19 cellular contexts compared by ENCODE assay signal in the genomic region with DNA sequence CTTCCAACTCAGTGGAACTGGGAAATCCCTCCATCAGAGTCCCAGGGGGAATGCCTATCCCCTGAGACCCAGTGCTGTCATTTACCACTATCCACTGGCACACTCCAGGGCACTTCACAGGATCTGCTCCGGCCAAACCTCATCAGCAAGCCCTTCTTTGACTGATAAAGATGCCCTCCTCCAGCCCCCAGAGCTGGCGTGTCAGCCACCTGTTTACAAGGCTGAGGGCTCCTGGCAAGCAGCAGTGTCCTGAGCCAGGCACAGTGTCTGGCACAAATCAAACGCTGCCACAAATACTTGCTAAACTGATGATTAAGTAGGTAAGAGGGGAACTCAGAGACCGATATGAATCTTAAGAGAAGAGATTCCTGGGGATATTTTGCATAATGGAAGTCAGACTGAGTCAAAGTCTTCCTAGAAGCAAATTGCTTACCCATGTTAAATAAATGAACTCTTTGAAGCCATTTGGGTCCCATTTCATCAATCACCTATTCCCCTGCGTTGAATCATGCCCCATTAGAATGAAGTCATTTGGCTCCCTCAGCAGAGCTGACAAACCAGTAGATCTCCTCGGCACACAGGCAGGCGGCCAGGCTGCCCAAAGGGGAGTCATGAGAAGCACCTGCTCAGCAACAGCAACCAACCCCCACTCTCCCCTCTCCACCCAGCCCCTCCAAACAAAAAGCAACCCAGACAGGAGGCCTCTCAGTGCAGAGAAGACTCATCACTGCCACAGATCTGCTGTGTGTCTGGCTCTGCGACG.
DNase-seq lines count a peak whose midpoint lies in the region; ATAC-seq lines count a peak whose summit lies in the region.
"Had no signal": no experiment of that assay in that cellular context is flagged by ENCODE, and none has a peak within 500 bp of the region (broad histone marks: within the 10 kb centered on the region; RNA-seq: fewer than 3 reads in every experiment).

No MANE protein-coding gene starts in this region.

- no peaks in the 10 kb centered on the region for H3K9me3 Mint-ChIP-seq in activated naive CD4-positive, alpha-beta T cell treated with anti-CD3 and anti-CD28 coated beads, Interleukin-2, amount 50 U/mL, for 72 hours
- H3K9me3 Mint-ChIP-seq: activated naive CD8-positive, alpha-beta T cell treated with anti-CD3 and anti-CD28 coated beads, Interleukin-2, amount 10 ng/mL, durations not matched to agents 7 days and 5 days; T-helper 2 cell treated with Interferon-gamma antibody and Interleukin-4, amounts not matched to agents 5 μg/mL and 100 μg/mL, for 36 hours had no signal

- no peak for DNase-seq in activated naive CD4-positive, alpha-beta T cell treated with anti-CD3 and anti-CD28 coated beads, Interleukin-2, amount 50 U/mL, for 72 hours (ENCODE audit: low spot score in 2 of 2)
- no peak for DNase-seq in activated naive CD4-positive, alpha-beta T cell (lab: John Stamatoyannopoulos, UW)
- DNase-seq in cerebellar cortex (ENCODE audit: low spot score) (peak; percentile 52), right cardiac atrium (peak in 1 of 3 donors; percentile 23), substantia nigra (lab: John Stamatoyannopoulos, UW) (peak in 4 of 49 donors; percentile 5 to 15 (median 6)), cortex of kidney (lab: John Stamatoyannopoulos, UW) (no peak)
- DNase-seq in stimulated activated CD4-positive, alpha-beta T cell treated with anti-CD3 and anti-CD28 coated beads, Interleukin-15, amount 100 ng/mL, for 24 hours, result no peak
- DNase-seq: activated CD8-positive, alpha-beta memory T cell treated with anti-CD3 and anti-CD28 coated beads, Interleukin-2, amount 50 U/mL, for 4 hours; activated naive CD8-positive, alpha-beta T cell treated with anti-CD3 and anti-CD28 coated beads, Interleukin-2, amount 10 ng/mL, durations not matched to agents 7 days and 5 days; central memory CD4-positive, alpha-beta T cell; EL; occipital lobe; SHP77 treated with DMSO at 0.1 percent for 48 hours; spleen; stimulated activated naive CD8-positive, alpha-beta T cell treated with anti-CD3 and anti-CD28 coated beads, Interleukin-15, Interleukin-2, amounts not matched to agents 100 U/mL and 50 U/mL, for 24 hours had no signal

- no peak overlapping the region for H3K4me3 ChIP-seq in right cardiac atrium (ENCODE audit: low read length)
- H3K4me3 ChIP-seq: GM12878, spleen, vagina had no signal

- no peaks in the 10 kb centered on the region for H3K27me3 ChIP-seq in right cardiac atrium (ENCODE audit: control insufficient read depth, insufficient read depth)
- H3K27me3 ChIP-seq: spleen, vagina had no signal

- peaks cover 4% of the 10 kb centered on the region for H3K4me1 ChIP-seq in right cardiac atrium (ENCODE audit: control insufficient read depth, insufficient read depth, low read length)

- intact Hi-C loops in right cardiac atrium (cut with DNase I), result no loop called here

- peaks cover 6 to 13% of the 10 kb centered on the region in 2 donors for H3K36me3 Mint-ChIP-seq in activated naive CD4-positive, alpha-beta T cell treated with anti-CD3 and anti-CD28 coated beads, Interleukin-2, amount 50 U/mL, for 72 hours

- peak overlapping the region; percentile 30 to 33 for H3K27ac Mint-ChIP-seq in activated naive CD4-positive, alpha-beta T cell treated with anti-CD3 and anti-CD28 coated beads, Interleukin-2, amount 50 U/mL, for 72 hours
- H3K27ac Mint-ChIP-seq: activated naive CD8-positive, alpha-beta T cell treated with anti-CD3 and anti-CD28 coated beads, Interleukin-2, amount 10 ng/mL, durations not matched to agents 7 days and 5 days; T-helper 2 cell treated with Interferon-gamma antibody and Interleukin-4, amounts not matched to agents 5 μg/mL and 100 μg/mL, for 36 hours had no signal

- peak overlapping the region; percentile 16 for H3K27ac ChIP-seq in right cardiac atrium (ENCODE audit: low read length)
- peak overlapping the region; percentile 5 for H3K27ac ChIP-seq in substantia nigra (ENCODE audit: low read depth, low read length, poor library complexity, severe bottlenecking)
- H3K27ac ChIP-seq: vagina had no signal

- H3K9me3 ChIP-seq in right cardiac atrium (ENCODE audit: control insufficient read depth, low read length), result no peaks in the 10 kb centered on the region
- H3K9me3 ChIP-seq: spleen, vagina had no signal

- whole genome bisulfite sequencing in right cardiac atrium, result 76% methylated on average over 9 of the region's 9 CpGs

- ATAC-seq in activated naive CD4-positive, alpha-beta T cell treated with anti-CD3 and anti-CD28 coated beads, Interleukin-2, amount 50 U/mL, for 72 hours, result no peak
- ATAC-seq in right cardiac atrium (peak; percentile 20 to 56), HG03442 (IDR thresholded peaks at IDR 0.05; ENCODE audit: unreplicated experiment) (no peak)
- ATAC-seq: GM12878; stimulated activated naive CD8-positive, alpha-beta T cell treated with anti-CD3 and anti-CD28 coated beads, Interleukin-15, Interleukin-2, amounts not matched to agents 100 U/mL and 50 U/mL, for 24 hours had no signal

Comparison
In these comparisons a context has a peak if more than half of its experiments do, and no peak if none do; other contexts are left out.
1. ATAC-seq: peak in right cardiac atrium (2 of 2); none in activated naive CD4-positive, alpha-beta T cell treated with anti-CD3 and anti-CD28 coated beads, Interleukin-2, amount 50 U/mL, for 72 hours (0 of 2) and HG03442 (single experiment).